In genomic region chr16:20903889-20904506, GRCh38 we compare ENCODE assay signal across 10 cellular contexts. TPM values are rescaled to one million over a fixed set of nuclear protein-coding genes. Genes with fewer than 3 reads are reported as not detected.
DNase-seq lines count a peak whose midpoint lies in the region; ATAC-seq, FAIRE-seq and TF ChIP-seq lines count a peak whose summit lies in the region.
"Had no signal": no experiment of that assay in that cellular context is flagged by ENCODE, and none has a peak within 500 bp of the region (broad histone marks: within the 10 kb centered on the region; RNA-seq: fewer than 3 reads in every experiment).

No MANE protein-coding gene starts in this region.

- H3K4me3 Mint-ChIP-seq in activated CD4-positive, alpha-beta T cell treated with anti-CD3 and anti-CD28 coated beads, Interleukin-2, amount 10 ng/mL, durations not matched to agents 7 days and 5 days = peak overlapping the region; percentile 23
- peak overlapping the region; percentile 93 for H3K4me3 Mint-ChIP-seq in activated CD8-positive, alpha-beta T cell treated with anti-CD3 and anti-CD28 coated beads for 36 hours

- intact Hi-C loops in activated CD8-positive, alpha-beta T cell treated with anti-CD3 and anti-CD28 coated beads for 36 hours (cut with micrococcal nuclease) = no loop called here
- intact Hi-C loops in kidney (cut with DNase I) = no loop called here

- H3K9me3 ChIP-seq in kidney (ENCODE audit: control insufficient read depth in 1 of 2, low read length in 2 of 2) = no peaks in the 10 kb centered on the region
- H3K9me3 ChIP-seq in suprapubic skin = no peaks in the 10 kb centered on the region

- no peak for DNase-seq in activated CD4-positive, alpha-beta T cell treated with anti-CD3 and anti-CD28 coated beads, Interleukin-2, amount 10 ng/mL, durations not matched to agents 7 days and 5 days
- no peak for DNase-seq in activated CD4-positive, alpha-beta T cell treated with anti-CD3 and anti-CD28 coated beads, Interleukin-2, amount 50 U/mL, for 4 hours
- DNase-seq in activated CD8-positive, alpha-beta T cell treated with anti-CD3 and anti-CD28 coated beads for 36 hours = no peak
- DNase-seq in kidney = no peak
- no peak for DNase-seq in suprapubic skin (ENCODE audit: low spot score in 2 of 2)
- DNase-seq in DMS114 treated with DMSO at 0.1 percent for 48 hours (lab: John Stamatoyannopoulos, UW; ENCODE audit: unreplicated experiment) = no peak
- DNase-seq in stimulated activated CD4-positive, alpha-beta T cell treated with anti-CD3 and anti-CD28 coated beads, Interleukin-4, amount 100 ng/mL, for 1 hour = no peak
- DNase-seq: left colon, NCI-H187 treated with DMSO at 0.1 percent for 48 hours had no signal

- H3K4me1 Mint-ChIP-seq in activated CD4-positive, alpha-beta T cell treated with anti-CD3 and anti-CD28 coated beads, Interleukin-2, amount 10 ng/mL, durations not matched to agents 7 days and 5 days = peaks cover 63% of the 10 kb centered on the region
- peaks cover 67% of the 10 kb centered on the region for H3K4me1 Mint-ChIP-seq in activated CD8-positive, alpha-beta T cell treated with anti-CD3 and anti-CD28 coated beads for 36 hours (ENCODE audit: low read depth)

- TF ChIP-seq EP300 in suprapubic skin (IDR thresholded peaks at IDR 0.05) = no peak

- H3K27me3 ChIP-seq in suprapubic skin = no peaks in the 10 kb centered on the region

- H3K9me3 Mint-ChIP-seq in activated CD4-positive, alpha-beta T cell treated with anti-CD3 and anti-CD28 coated beads, Interleukin-2, amount 10 ng/mL, durations not matched to agents 7 days and 5 days = peaks cover 2% of the 10 kb centered on the region
- no peaks in the 10 kb centered on the region for H3K9me3 Mint-ChIP-seq in activated CD8-positive, alpha-beta T cell treated with anti-CD3 and anti-CD28 coated beads for 36 hours

- peaks cover 2% of the 10 kb centered on the region for H3K27me3 Mint-ChIP-seq in activated CD4-positive, alpha-beta T cell treated with anti-CD3 and anti-CD28 coated beads, Interleukin-2, amount 10 ng/mL, durations not matched to agents 7 days and 5 days
- no peaks in the 10 kb centered on the region for H3K27me3 Mint-ChIP-seq in activated CD8-positive, alpha-beta T cell treated with anti-CD3 and anti-CD28 coated beads for 36 hours

- H3K27ac ChIP-seq in kidney (ENCODE audit: low read depth in 2 of 2, low read length in 2 of 2) (peak overlapping the region; percentile 8 to 66), suprapubic skin (peak overlapping the region; percentile 87)

- no peak for TF ChIP-seq CTCF in activated CD8-positive, alpha-beta T cell treated with anti-CD3 and anti-CD28 coated beads for 36 hours (IDR thresholded peaks at IDR 0.05)
- TF ChIP-seq CTCF in kidney (IDR thresholded peaks at IDR 0.05; ENCODE audit: borderline replicate concordance, extremely low read depth, insufficient read depth) (no peak), suprapubic skin (IDR thresholded peaks at IDR 0.05) (no peak)

- H3K4me3 ChIP-seq in kidney (ENCODE audit: low read length in 2 of 2) (no peak overlapping the region), suprapubic skin (no peak overlapping the region)

- CTCF ChIA-PET in activated CD4-positive, alpha-beta T cell treated with anti-CD3 and anti-CD28 coated beads, Interleukin-2, amount 10 ng/mL, durations not matched to agents 7 days and 5 days (lab: Charles Lee) = interaction anchor here (1.0 to 1.5 kb wide), 5 partner anchors 11 to 29 kb away, joined by 3 to 4 read pairs (median 3); no protein-coding TSS in a partner anchor
- CTCF ChIA-PET in activated CD8-positive, alpha-beta T cell treated with anti-CD3 and anti-CD28 coated beads for 36 hours (lab: Charles Lee) = interaction anchor here (1.0 to 1.3 kb wide), 3 partner anchors 16 to 181 kb away, joined by 3 to 4 read pairs (median 3); no protein-coding TSS in a partner anchor

- ATAC-seq in activated CD8-positive, alpha-beta T cell treated with anti-CD3 and anti-CD28 coated beads for 36 hours = no peak
- no peak for ATAC-seq in HG03378 (IDR thresholded peaks at IDR 0.05; ENCODE audit: unreplicated experiment)
- ATAC-seq: left colon had no signal

- FAIRE-seq in kidney (lab: Jason Lieb, UNC) = no peak

- peak overlapping the region; percentile 76 for H3K27ac Mint-ChIP-seq in activated CD4-positive, alpha-beta T cell treated with anti-CD3 and anti-CD28 coated beads, Interleukin-2, amount 10 ng/mL, durations not matched to agents 7 days and 5 days
- peak overlapping the region; percentile 71 for H3K27ac Mint-ChIP-seq in activated CD8-positive, alpha-beta T cell treated with anti-CD3 and anti-CD28 coated beads for 36 hours

- peaks cover 21 to 28% of the 10 kb centered on the region in 2 donors for H3K4me1 ChIP-seq in kidney (ENCODE audit: control insufficient read depth in 1 of 2, insufficient read depth in 1 of 2, low read depth in 1 of 2, low read length in 2 of 2)
- H3K4me1 ChIP-seq in suprapubic skin = peaks cover 73% of the 10 kb centered on the region

- POLR2A ChIA-PET in activated CD4-positive, alpha-beta T cell treated with anti-CD3 and anti-CD28 coated beads, Interleukin-2, amount 10 ng/mL, durations not matched to agents 7 days and 5 days (lab: Charles Lee) = no interaction called here
- POLR2A ChIA-PET in activated CD8-positive, alpha-beta T cell treated with anti-CD3 and anti-CD28 coated beads for 36 hours (lab: Charles Lee) = interaction anchor here (0.6 to 1.6 kb wide), 4 partner anchors 21 to 38 kb away, joined by 3 to 6 read pairs (median 3); no protein-coding TSS in a partner anchor

- H3K36me3 Mint-ChIP-seq in activated CD4-positive, alpha-beta T cell treated with anti-CD3 and anti-CD28 coated beads, Interleukin-2, amount 10 ng/mL, durations not matched to agents 7 days and 5 days (ENCODE audit: low read depth) = peaks cover 35% of the 10 kb centered on the region
- H3K36me3 Mint-ChIP-seq in activated CD8-positive, alpha-beta T cell treated with anti-CD3 and anti-CD28 coated beads for 36 hours (ENCODE audit: low read depth) = peaks cover 51% of the 10 kb centered on the region

- peak overlapping the region in 1 of 2 donors; percentile 9 for H3K9ac ChIP-seq in kidney (ENCODE audit: low read length in 2 of 2)

- H3K36me3 ChIP-seq in kidney (ENCODE audit: control insufficient read depth in 1 of 2, insufficient read depth in 2 of 2, low read length in 2 of 2) (no peaks in the 10 kb centered on the region), suprapubic skin (no peaks in the 10 kb centered on the region)

- TF ChIP-seq POLR2A in suprapubic skin (IDR thresholded peaks at IDR 0.05) = no peak

- 41% methylated on average over 5 of the region's 5 CpGs for WGBS in suprapubic skin

RNA-seq across cellular contexts. Expression of gene LYRM1, which starts 3.4 kb away (rescaled TPM):
- total RNA-seq in activated CD4-positive, alpha-beta T cell treated with anti-CD3 and anti-CD28 coated beads, Interleukin-2, amount 10 ng/mL, durations not matched to agents 7 days and 5 days = 10 to 100 TPM; 21.7 to 26.7 TPM
- total RNA-seq in activated CD8-positive, alpha-beta T cell treated with anti-CD3 and anti-CD28 coated beads for 36 hours = 10 to 100 TPM; 31.3 to 32.5 TPM
- 31.7 TPM for total RNA-seq in kidney
- polyA plus RNA-seq in kidney (ENCODE audit: insufficient read depth, low read depth, low replicate concordance) = 61.5 TPM
- 10 to 100 TPM; 17.4 to 37.3 (median 30.0) TPM for total RNA-seq in suprapubic skin

RNA-seq across cellular contexts. Expression of gene DCUN1D3, which starts 3.8 kb away (rescaled TPM):
- 10 to 100 TPM in 1 of 2 experiments, 1 to 10 TPM in 1; 9.9 to 10.8 TPM for total RNA-seq in activated CD4-positive, alpha-beta T cell treated with anti-CD3 and anti-CD28 coated beads, Interleukin-2, amount 10 ng/mL, durations not matched to agents 7 days and 5 days
- total RNA-seq in activated CD8-positive, alpha-beta T cell treated with anti-CD3 and anti-CD28 coated beads for 36 hours = 1 to 10 TPM; 5.9 to 6.9 TPM
- total RNA-seq in kidney (16.3 TPM), suprapubic skin (10 to 100 TPM; 16.6 to 31.8 (median 21.1) TPM)
- 3.5 TPM for polyA plus RNA-seq in kidney (ENCODE audit: insufficient read depth, low read depth, low replicate concordance)
